1 cellular context compared by ENCODE assay signal in genomic region chr20:41135888-41136243, GRCh38.
TF ChIP-seq lines count a peak whose summit lies in the region.

No MANE protein-coding gene starts in this region.

TF ChIP-seq in HepG2, 621 proteins besides CTCF, POLR2A, EP300 and RAD21 (continued from another document):
- TF ChIP-seq, protein P1, sequence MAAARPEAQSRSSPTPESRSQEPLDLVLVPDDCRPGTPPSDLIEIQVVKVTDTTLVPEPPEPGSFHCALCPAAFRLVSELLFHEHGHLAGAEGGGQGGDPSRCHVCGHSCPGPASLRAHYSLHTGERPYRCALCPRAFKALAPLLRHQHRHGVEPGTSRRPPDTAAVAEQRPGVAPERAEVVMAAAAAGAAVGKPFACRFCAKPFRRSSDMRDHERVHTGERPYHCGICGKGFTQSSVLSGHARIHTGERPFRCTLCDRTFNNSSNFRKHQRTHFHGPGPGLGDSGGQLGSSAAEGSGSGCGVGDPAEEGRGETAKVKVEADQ (CRISPR knock-in tag; IDR thresholded peaks at IDR 0.05; ENCODE audit: borderline replicate concordance): no peak
- TF ChIP-seq TRIM24 (CRISPR knock-in tag; IDR thresholded peaks at IDR 0.05): 0 out of 2 replicates have a peak, but pooled peaks have one; percentile 60
- 0 out of 2 replicates have a peak, but pooled peaks have one; percentile 8 for TF ChIP-seq SP2 (CRISPR knock-in tag; IDR thresholded peaks at IDR 0.05)
- TF ChIP-seq MEIS2 (CRISPR knock-in tag; IDR thresholded peaks at IDR 0.05): 0 out of 2 replicates have a peak, but pooled peaks have one; percentile 43
- TF ChIP-seq ZSCAN29 (CRISPR knock-in tag; conservative IDR thresholded peaks at IDR 0.05): no peak
- no peak for TF ChIP-seq REPIN1 (CRISPR knock-in tag; IDR thresholded peaks at IDR 0.05; ENCODE audit: borderline replicate concordance, low read depth)
